2 cellular contexts compared by ENCODE assay signal in the genomic region with DNA sequence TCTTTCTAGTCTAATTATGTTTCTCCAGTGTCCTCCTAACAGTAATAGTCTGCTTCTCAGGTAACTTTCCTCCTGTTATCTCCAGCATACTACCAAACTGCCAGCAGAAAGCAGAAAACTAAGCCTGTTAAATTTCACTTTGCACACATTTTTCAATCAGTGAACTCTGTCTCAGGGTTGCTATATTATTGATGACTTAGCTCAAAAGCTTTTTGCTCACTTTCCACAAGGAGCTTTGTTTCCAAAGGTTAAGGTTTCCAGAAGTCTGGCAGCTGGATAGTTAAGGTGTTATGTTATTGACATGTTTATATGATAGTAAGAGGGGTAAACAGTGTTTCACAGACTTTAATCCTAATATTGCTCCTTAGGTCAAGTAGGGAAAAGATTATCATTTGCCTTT.
TF ChIP-seq lines count a peak whose summit lies in the region.

No MANE protein-coding gene starts in this region.

TF ChIP-seq in HepG2, 621 proteins besides CTCF, POLR2A, EP300 and RAD21:
- TF ChIP-seq HMG20A (CRISPR knock-in tag; IDR thresholded peaks at IDR 0.05; ENCODE audit: borderline replicate concordance): no peak
- TF ChIP-seq ZNF121 (CRISPR knock-in tag; IDR thresholded peaks at IDR 0.05): no peak
- TF ChIP-seq MAFK (conservative IDR thresholded peaks at IDR 0.05 in 1 of 2, IDR thresholded peaks at IDR 0.05 in 1 of 2; ENCODE audit: low read length in 2 of 2): peak; percentile 50 to 59; a peak in 3 of 4 replicates
- TF ChIP-seq SAFB2 (CRISPR knock-in tag; IDR thresholded peaks at IDR 0.05; ENCODE audit: borderline replicate concordance, low read depth): no peak
- no peak for TF ChIP-seq ETV6 (CRISPR knock-in tag; conservative IDR thresholded peaks at IDR 0.05)
- TF ChIP-seq NFIB (CRISPR knock-in tag; IDR thresholded peaks at IDR 0.05; ENCODE audit: borderline replicate concordance): no peak
- peak; percentile 69 for TF ChIP-seq MAFF (IDR thresholded peaks at IDR 0.05; ENCODE audit: low read depth, low read length)
TF ChIP-seq in HepG2: peak in this region for 2.

TF ChIP-seq in GM12878, 131 proteins besides CTCF, POLR2A, EP300 and RAD21:
- TF ChIP-seq PKNOX1 (IDR thresholded peaks at IDR 0.05) (no peak), ATF3 (IDR thresholded peaks at IDR 0.05; ENCODE audit: borderline replicate concordance, extremely low read depth, low read depth, low read length) (no peak), PML (IDR thresholded peaks at IDR 0.05; ENCODE audit: low read length) (no peak), BHLHE40 (IDR thresholded peaks at IDR 0.05; ENCODE audit: borderline replicate concordance in 1 of 2, low read depth in 2 of 2, low read length in 1 of 2) (no peak), ZNF217 (IDR thresholded peaks at IDR 0.05) (no peak), ZBED1 (IDR thresholded peaks at IDR 0.05; ENCODE audit: borderline replicate concordance) (no peak), CBFB (IDR thresholded peaks at IDR 0.05; ENCODE audit: low read depth) (no peak), GATAD2B (conservative IDR thresholded peaks at IDR 0.05; ENCODE audit: low read depth) (no peak), ZNF384 (IDR thresholded peaks at IDR 0.05; ENCODE audit: borderline replicate concordance, low read depth, low read length) (no peak)
- TF ChIP-seq, protein P1, sequence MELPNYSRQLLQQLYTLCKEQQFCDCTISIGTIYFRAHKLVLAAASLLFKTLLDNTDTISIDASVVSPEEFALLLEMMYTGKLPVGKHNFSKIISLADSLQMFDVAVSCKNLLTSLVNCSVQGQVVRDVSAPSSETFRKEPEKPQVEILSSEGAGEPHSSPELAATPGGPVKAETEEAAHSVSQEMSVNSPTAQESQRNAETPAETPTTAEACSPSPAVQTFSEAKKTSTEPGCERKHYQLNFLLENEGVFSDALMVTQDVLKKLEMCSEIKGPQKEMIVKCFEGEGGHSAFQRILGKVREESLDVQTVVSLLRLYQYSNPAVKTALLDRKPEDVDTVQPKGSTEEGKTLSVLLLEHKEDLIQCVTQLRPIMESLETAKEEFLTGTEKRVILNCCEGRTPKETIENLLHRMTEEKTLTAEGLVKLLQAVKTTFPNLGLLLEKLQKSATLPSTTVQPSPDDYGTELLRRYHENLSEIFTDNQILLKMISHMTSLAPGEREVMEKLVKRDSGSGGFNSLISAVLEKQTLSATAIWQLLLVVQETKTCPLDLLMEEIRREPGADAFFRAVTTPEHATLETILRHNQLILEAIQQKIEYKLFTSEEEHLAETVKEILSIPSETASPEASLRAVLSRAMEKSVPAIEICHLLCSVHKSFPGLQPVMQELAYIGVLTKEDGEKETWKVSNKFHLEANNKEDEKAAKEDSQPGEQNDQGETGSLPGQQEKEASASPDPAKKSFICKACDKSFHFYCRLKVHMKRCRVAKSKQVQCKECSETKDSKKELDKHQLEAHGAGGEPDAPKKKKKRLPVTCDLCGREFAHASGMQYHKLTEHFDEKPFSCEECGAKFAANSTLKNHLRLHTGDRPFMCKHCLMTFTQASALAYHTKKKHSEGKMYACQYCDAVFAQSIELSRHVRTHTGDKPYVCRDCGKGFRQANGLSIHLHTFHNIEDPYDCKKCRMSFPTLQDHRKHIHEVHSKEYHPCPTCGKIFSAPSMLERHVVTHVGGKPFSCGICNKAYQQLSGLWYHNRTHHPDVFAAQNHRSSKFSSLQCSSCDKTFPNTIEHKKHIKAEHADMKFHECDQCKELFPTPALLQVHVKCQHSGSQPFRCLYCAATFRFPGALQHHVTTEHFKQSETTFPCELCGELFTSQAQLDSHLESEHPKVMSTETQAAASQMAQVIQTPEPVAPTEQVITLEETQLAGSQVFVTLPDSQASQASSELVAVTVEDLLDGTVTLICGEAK (IDR thresholded peaks at IDR 0.05; ENCODE audit: borderline replicate concordance): no peak
- TF ChIP-seq, protein P2, sequence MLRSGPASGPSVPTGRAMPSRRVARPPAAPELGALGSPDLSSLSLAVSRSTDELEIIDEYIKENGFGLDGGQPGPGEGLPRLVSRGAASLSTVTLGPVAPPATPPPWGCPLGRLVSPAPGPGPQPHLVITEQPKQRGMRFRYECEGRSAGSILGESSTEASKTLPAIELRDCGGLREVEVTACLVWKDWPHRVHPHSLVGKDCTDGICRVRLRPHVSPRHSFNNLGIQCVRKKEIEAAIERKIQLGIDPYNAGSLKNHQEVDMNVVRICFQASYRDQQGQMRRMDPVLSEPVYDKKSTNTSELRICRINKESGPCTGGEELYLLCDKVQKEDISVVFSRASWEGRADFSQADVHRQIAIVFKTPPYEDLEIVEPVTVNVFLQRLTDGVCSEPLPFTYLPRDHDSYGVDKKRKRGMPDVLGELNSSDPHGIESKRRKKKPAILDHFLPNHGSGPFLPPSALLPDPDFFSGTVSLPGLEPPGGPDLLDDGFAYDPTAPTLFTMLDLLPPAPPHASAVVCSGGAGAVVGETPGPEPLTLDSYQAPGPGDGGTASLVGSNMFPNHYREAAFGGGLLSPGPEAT (IDR thresholded peaks at IDR 0.05; ENCODE audit: low read depth): no peak
- TF ChIP-seq, protein P3, sequence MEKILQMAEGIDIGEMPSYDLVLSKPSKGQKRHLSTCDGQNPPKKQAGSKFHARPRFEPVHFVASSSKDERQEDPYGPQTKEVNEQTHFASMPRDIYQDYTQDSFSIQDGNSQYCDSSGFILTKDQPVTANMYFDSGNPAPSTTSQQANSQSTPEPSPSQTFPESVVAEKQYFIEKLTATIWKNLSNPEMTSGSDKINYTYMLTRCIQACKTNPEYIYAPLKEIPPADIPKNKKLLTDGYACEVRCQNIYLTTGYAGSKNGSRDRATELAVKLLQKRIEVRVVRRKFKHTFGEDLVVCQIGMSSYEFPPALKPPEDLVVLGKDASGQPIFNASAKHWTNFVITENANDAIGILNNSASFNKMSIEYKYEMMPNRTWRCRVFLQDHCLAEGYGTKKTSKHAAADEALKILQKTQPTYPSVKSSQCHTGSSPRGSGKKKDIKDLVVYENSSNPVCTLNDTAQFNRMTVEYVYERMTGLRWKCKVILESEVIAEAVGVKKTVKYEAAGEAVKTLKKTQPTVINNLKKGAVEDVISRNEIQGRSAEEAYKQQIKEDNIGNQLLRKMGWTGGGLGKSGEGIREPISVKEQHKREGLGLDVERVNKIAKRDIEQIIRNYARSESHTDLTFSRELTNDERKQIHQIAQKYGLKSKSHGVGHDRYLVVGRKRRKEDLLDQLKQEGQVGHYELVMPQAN (conservative IDR thresholded peaks at IDR 0.05): no peak
- TF ChIP-seq, protein P4, sequence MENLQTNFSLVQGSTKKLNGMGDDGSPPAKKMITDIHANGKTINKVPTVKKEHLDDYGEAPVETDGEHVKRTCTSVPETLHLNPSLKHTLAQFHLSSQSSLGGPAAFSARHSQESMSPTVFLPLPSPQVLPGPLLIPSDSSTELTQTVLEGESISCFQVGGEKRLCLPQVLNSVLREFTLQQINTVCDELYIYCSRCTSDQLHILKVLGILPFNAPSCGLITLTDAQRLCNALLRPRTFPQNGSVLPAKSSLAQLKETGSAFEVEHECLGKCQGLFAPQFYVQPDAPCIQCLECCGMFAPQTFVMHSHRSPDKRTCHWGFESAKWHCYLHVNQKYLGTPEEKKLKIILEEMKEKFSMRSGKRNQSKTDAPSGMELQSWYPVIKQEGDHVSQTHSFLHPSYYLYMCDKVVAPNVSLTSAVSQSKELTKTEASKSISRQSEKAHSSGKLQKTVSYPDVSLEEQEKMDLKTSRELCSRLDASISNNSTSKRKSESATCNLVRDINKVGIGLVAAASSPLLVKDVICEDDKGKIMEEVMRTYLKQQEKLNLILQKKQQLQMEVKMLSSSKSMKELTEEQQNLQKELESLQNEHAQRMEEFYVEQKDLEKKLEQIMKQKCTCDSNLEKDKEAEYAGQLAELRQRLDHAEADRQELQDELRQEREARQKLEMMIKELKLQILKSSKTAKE (IDR thresholded peaks at IDR 0.05; ENCODE audit: low read depth, poor library complexity, severe bottlenecking): no peak
